In the genomic region with DNA sequence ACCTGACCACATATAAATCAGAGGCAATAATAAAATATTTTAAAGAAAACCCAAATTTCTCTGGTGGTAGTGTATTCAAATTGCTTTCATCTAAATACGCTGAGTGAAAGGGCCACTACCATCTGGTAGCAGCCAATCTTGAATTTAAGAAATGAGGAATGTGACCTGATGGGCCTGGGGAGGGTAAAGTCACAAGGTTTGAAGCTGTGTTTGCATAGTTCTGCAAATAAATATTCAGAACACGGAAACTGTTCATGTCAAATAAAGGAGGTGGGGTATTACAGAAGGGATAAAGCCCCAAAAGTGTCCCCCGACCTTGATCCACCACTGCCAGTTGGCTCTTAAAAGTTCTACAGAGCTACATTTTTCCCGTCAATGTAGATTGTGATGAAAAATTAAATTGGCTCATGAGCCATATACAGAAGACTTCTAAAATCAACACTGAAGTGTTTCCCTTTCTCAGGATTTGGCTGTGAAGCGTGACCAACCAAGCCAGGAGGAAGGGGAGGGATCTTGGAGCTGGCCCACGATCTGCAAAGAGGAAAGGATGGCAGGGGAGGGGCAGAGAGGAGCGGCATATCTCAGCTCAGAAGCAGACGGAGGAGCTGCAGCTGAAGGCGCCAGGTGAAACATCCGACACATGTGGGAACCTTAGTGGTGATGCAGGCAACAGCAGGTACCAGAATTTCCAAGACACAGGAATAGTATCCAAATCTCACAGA, we compare ENCODE assay signal across 1 cellular context.
TF ChIP-seq lines count a peak whose summit lies in the region.

No MANE protein-coding gene starts in this region.

TF ChIP-seq in GM23338, 12 proteins besides CTCF, POLR2A, EP300 and RAD21:
- TF ChIP-seq, protein P1, sequence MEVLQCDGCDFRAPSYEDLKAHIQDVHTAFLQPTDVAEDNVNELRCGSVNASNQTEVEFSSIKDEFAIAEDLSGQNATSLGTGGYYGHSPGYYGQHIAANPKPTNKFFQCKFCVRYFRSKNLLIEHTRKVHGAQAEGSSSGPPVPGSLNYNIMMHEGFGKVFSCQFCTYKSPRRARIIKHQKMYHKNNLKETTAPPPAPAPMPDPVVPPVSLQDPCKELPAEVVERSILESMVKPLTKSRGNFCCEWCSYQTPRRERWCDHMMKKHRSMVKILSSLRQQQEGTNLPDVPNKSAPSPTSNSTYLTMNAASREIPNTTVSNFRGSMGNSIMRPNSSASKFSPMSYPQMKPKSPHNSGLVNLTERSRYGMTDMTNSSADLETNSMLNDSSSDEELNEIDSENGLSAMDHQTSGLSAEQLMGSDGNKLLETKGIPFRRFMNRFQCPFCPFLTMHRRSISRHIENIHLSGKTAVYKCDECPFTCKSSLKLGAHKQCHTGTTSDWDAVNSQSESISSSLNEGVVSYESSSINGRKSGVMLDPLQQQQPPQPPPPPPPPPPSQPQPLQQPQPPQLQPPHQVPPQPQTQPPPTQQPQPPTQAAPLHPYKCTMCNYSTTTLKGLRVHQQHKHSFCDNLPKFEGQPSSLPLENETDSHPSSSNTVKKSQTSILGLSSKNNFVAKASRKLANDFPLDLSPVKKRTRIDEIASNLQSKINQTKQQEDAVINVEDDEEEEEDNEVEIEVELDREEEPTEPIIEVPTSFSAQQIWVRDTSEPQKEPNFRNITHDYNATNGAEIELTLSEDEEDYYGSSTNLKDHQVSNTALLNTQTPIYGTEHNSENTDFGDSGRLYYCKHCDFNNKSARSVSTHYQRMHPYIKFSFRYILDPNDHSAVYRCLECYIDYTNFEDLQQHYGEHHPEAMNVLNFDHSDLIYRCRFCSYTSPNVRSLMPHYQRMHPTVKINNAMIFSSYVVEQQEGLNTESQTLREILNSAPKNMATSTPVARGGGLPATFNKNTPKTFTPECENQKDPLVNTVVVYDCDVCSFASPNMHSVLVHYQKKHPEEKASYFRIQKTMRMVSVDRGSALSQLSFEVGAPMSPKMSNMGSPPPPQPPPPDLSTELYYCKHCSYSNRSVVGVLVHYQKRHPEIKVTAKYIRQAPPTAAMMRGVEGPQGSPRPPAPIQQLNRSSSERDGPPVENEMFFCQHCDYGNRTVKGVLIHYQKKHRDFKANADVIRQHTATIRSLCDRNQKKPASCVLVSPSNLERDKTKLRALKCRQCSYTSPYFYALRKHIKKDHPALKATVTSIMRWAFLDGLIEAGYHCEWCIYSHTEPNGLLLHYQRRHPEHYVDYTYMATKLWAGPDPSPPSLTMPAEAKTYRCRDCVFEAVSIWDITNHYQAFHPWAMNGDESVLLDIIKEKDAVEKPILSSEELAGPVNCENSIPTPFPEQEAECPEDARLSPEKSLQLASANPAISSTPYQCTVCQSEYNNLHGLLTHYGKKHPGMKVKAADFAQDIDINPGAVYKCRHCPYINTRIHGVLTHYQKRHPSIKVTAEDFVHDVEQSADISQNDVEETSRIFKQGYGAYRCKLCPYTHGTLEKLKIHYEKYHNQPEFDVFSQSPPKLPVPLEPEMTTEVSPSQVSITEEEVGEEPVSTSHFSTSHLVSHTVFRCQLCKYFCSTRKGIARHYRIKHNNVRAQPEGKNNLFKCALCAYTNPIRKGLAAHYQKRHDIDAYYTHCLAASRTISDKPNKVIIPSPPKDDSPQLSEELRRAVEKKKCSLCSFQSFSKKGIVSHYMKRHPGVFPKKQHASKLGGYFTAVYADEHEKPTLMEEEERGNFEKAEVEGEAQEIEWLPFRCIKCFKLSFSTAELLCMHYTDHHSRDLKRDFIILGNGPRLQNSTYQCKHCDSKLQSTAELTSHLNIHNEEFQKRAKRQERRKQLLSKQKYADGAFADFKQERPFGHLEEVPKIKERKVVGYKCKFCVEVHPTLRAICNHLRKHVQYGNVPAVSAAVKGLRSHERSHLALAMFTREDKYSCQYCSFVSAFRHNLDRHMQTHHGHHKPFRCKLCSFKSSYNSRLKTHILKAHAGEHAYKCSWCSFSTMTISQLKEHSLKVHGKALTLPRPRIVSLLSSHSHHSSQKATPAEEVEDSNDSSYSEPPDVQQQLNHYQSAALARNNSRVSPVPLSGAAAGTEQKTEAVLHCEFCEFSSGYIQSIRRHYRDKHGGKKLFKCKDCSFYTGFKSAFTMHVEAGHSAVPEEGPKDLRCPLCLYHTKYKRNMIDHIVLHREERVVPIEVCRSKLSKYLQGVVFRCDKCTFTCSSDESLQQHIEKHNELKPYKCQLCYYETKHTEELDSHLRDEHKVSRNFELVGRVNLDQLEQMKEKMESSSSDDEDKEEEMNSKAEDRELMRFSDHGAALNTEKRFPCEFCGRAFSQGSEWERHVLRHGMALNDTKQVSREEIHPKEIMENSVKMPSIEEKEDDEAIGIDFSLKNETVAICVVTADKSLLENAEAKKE (CRISPR knock-in tag; IDR thresholded peaks at IDR 0.05): no peak
- TF ChIP-seq EZH2phosphoT487 (IDR thresholded peaks at IDR 0.05; ENCODE audit: unreplicated experiment) (no peak), EZH2 (IDR thresholded peaks at IDR 0.05; ENCODE audit: low read depth, unreplicated experiment) (no peak), CREB1 (CRISPR knock-in tag; IDR thresholded peaks at IDR 0.05; ENCODE audit: low read depth) (no peak), STAT1 (IDR thresholded peaks at IDR 0.05; ENCODE audit: unreplicated experiment) (no peak), JUNB (IDR thresholded peaks at IDR 0.05; ENCODE audit: unreplicated experiment) (no peak), ETS1 (IDR thresholded peaks at IDR 0.05) (no peak), NANOG (IDR thresholded peaks at IDR 0.05; ENCODE audit: borderline replicate concordance) (no peak), ZNF331 (CRISPR knock-in tag; IDR thresholded peaks at IDR 0.05; ENCODE audit: low read depth) (no peak), ZNF114 (CRISPR knock-in tag; IDR thresholded peaks at IDR 0.05) (no peak), POLR2AphosphoS5 (IDR thresholded peaks at IDR 0.05; ENCODE audit: low read depth) (no peak)
- TF ChIP-seq, protein P2, sequence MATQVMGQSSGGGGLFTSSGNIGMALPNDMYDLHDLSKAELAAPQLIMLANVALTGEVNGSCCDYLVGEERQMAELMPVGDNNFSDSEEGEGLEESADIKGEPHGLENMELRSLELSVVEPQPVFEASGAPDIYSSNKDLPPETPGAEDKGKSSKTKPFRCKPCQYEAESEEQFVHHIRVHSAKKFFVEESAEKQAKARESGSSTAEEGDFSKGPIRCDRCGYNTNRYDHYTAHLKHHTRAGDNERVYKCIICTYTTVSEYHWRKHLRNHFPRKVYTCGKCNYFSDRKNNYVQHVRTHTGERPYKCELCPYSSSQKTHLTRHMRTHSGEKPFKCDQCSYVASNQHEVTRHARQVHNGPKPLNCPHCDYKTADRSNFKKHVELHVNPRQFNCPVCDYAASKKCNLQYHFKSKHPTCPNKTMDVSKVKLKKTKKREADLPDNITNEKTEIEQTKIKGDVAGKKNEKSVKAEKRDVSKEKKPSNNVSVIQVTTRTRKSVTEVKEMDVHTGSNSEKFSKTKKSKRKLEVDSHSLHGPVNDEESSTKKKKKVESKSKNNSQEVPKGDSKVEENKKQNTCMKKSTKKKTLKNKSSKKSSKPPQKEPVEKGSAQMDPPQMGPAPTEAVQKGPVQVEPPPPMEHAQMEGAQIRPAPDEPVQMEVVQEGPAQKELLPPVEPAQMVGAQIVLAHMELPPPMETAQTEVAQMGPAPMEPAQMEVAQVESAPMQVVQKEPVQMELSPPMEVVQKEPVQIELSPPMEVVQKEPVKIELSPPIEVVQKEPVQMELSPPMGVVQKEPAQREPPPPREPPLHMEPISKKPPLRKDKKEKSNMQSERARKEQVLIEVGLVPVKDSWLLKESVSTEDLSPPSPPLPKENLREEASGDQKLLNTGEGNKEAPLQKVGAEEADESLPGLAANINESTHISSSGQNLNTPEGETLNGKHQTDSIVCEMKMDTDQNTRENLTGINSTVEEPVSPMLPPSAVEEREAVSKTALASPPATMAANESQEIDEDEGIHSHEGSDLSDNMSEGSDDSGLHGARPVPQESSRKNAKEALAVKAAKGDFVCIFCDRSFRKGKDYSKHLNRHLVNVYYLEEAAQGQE (IDR thresholded peaks at IDR 0.05; ENCODE audit: unreplicated experiment): no peak
